ENCODE assay signal across 23 cellular contexts in genomic region chr2:72271276-72271614, GRCh38.
"Had no signal": no experiment of that assay in that cellular context is flagged by ENCODE, and none has a peak within 500 bp of the region (broad histone marks: within the 10 kb centered on the region; RNA-seq: fewer than 3 reads in every experiment).

No MANE protein-coding gene starts in this region.

- DNase-seq: activated CD4-positive, alpha-beta memory T cell treated with anti-CD3 and anti-CD28 coated beads for 36 hours; activated CD4-positive, alpha-beta T cell treated with anti-CD3 and anti-CD28 coated beads, Interleukin-2, amount 10 ng/mL, durations not matched to agents 24 days and 14 days; activated CD4-positive, CD25-positive, alpha-beta regulatory T cell treated with anti-CD3 and anti-CD28 coated beads, Interleukin-2, amount 50 U/mL, for 72 hours; activated CD8-positive, alpha-beta memory T cell treated with anti-CD3 and anti-CD28 coated beads, Interleukin-2, amount 50 U/mL, for 4 hours; activated effector memory CD4-positive, alpha-beta T cell treated with anti-CD3 and anti-CD28 coated beads, Interleukin-2, amount 50 U/mL, for 16 hours; activated naive CD4-positive, alpha-beta T cell treated with anti-CD3 and anti-CD28 coated beads for 36 hours; activated naive CD8-positive, alpha-beta T cell treated with anti-CD3 and anti-CD28 coated beads for 36 hours; activated T-cell treated with anti-CD3 and anti-CD28 coated beads, Interleukin-2, amount 50 U/mL, for 1 hour; amniotic stem cell; brain microvascular endothelial cell; cortex of kidney; gastrocnemius medialis; glutamatergic neuron; mesenchymal stem cell; stimulated activated CD4-positive, alpha-beta T cell treated with anti-CD3 and anti-CD28 coated beads, Interleukin-12 subunit alpha, Interleukin-12 subunit beta, amount 100 ng/mL, for 4 hours; stimulated activated CD4-positive, alpha-beta T cell treated with anti-CD3 and anti-CD28 coated beads, Interleukin-4, amount 100 ng/mL, for 24 hours; stimulated activated naive CD8-positive, alpha-beta T cell treated with anti-CD3 and anti-CD28 coated beads, Interleukin-15, amount 100 ng/mL, for 72 hours; SW 1271; T-helper 9 cell; thyroid gland had no signal

- H3K27me3 ChIP-seq: brain microvascular endothelial cell, gastrocnemius medialis, right lobe of liver, thyroid gland had no signal

- H3K9me3 ChIP-seq: gastrocnemius medialis, right lobe of liver, thyroid gland had no signal

- H3K4me3 ChIP-seq: gastrocnemius medialis, right lobe of liver, thyroid gland had no signal

- H3K36me3 ChIP-seq: brain microvascular endothelial cell, gastrocnemius medialis, right lobe of liver, thyroid gland had no signal

- ATAC-seq: natural killer cell treated with Interleukin-12 subunit alpha and Interleukin-12 subunit beta and Interleukin-15 and Interleukin-18, amount 100 ng/mL, for 72 hours; stimulated activated effector memory CD8-positive, alpha-beta T cell treated with anti-CD3 and anti-CD28 coated beads, Interleukin-12 subunit alpha, Interleukin-12 subunit beta, amount 100 ng/mL, for 72 hours; stimulated activated naive CD8-positive, alpha-beta T cell treated with anti-CD3 and anti-CD28 coated beads, Interleukin-15, amount 100 ng/mL, for 72 hours had no signal

- H3K27ac ChIP-seq: brain microvascular endothelial cell, gastrocnemius medialis, right lobe of liver, thyroid gland had no signal
